8 cellular contexts compared by ENCODE assay signal in genomic region chrX:129540068-129540653, GRCh38. TPM values are rescaled to one million over a fixed set of nuclear protein-coding genes. Genes with fewer than 3 reads are reported as not detected.
DNase-seq lines count a peak whose midpoint lies in the region; ATAC-seq and TF ChIP-seq lines count a peak whose summit lies in the region.

OCRL (plus strand) TSS chrX:129540259; CDS start chrX:129540440, 181 bp downstream.

- H3K27ac ChIP-seq in dorsolateral prefrontal cortex (peak within 1 kb of the TSS in 51 of 59 donors; percentile 12 to 86 (median 65)), right lobe of liver (peak within 1 kb of the TSS; percentile 56 to 75 (median 58))

- peak; percentile 70 for ATAC-seq in GM18870 (IDR thresholded peaks at IDR 0.05; ENCODE audit: unreplicated experiment)
- ATAC-seq in HG03066 (IDR thresholded peaks at IDR 0.05; ENCODE audit: low read depth, unreplicated experiment) = peak; percentile 97
- peak; percentile 88 to 92 (median 88) for ATAC-seq in right lobe of liver

- TF ChIP-seq CTCF in dorsolateral prefrontal cortex (IDR thresholded peaks at IDR 0.05 in 54 of 56, conservative IDR thresholded peaks at IDR 0.05 in 2 of 56; ENCODE audit: low read depth in 1 of 56, partially characterized antibody in 56 of 56) = peak; percentile 43 to 79 (median 67)
- TF ChIP-seq CTCF in right lobe of liver (IDR thresholded peaks at IDR 0.05) = peak; percentile 54 to 71 (median 65)

- no peaks in the 10 kb centered on the region for H3K36me3 ChIP-seq in right lobe of liver

- H3K9me3 ChIP-seq in right lobe of liver = no peaks in the 10 kb centered on the region

- WGBS in right lobe of liver (ENCODE audit: insufficient coverage, low coverage, low lambda C conversion rate, missing lambda C conversion rate) = 27% methylated on average over 11 of the region's 60 CpGs

- H3K4me1 ChIP-seq in right lobe of liver = no peaks in the 10 kb centered on the region

- peaks cover 0 to 53% (median 8%) of the 10 kb centered on the region in 45 donors for H3K27me3 ChIP-seq in dorsolateral prefrontal cortex
- no peaks in the 10 kb centered on the region for H3K27me3 ChIP-seq in right lobe of liver

- DNase-seq in AML-193 (lab: John Stamatoyannopoulos, UW) (peak; percentile 19 to 33), NCI-H2227 (lab: John Stamatoyannopoulos, UW; ENCODE audit: unreplicated experiment) (peak; percentile 92), dorsolateral prefrontal cortex (peak in 9 of 10 donors; percentile 50 to 80 (median 65)), right lobe of liver (peak; percentile 71 to 75 (median 75))
- DNase-seq in activated CD4-positive, CD25-positive, alpha-beta regulatory T cell treated with anti-CD3 and anti-CD28 coated beads, Interleukin-2, amount 50 U/mL, for 72 hours = peak; percentile 41
- peak; percentile 27 to 49 for DNase-seq in stimulated activated CD4-positive, alpha-beta T cell treated with anti-CD3 and anti-CD28 coated beads, Interleukin-4, amount 100 ng/mL, for 4 hours

- H3K4me3 ChIP-seq in dorsolateral prefrontal cortex = peak within 1 kb of the TSS; percentile 34 to 77 (median 62)
- H3K4me3 ChIP-seq in right lobe of liver = peak within 1 kb of the TSS; percentile 28 to 61 (median 57)

- no peak for TF ChIP-seq POLR2A in right lobe of liver (IDR thresholded peaks at IDR 0.05)

- intact Hi-C loops in dorsolateral prefrontal cortex (cut with DNase I) (loop anchor here in 1 of 2 donors (10.0 kb wide), 1 partner anchor 55 kb away; no protein-coding TSS in a partner anchor), right lobe of liver (cut with DNase I) (no loop called here)

RNA-seq across cellular contexts. Expression of gene OCRL, which starts in this region (rescaled TPM):
- 10 to 100 TPM; 23.0 to 59.1 (median 44.3) TPM for total RNA-seq in dorsolateral prefrontal cortex
- 10 to 100 TPM in 2 of 6 experiments, 1 to 10 TPM in 4; 7.6 to 11.4 (median 8.8) TPM for total RNA-seq in right lobe of liver

Comparison
In these comparisons a context has a peak if more than half of its experiments do, and no peak if none do; other contexts are left out.
1. Peak in every context shown above with its lines: DNase-seq, ATAC-seq, H3K4me3 ChIP-seq and H3K27ac ChIP-seq.
2. DNase-seq: peak in every context shown above with its lines; median percentile 92 in NCI-H2227; 75 in right lobe of liver; 65 in dorsolateral prefrontal cortex; 41 in activated CD4-positive, CD25-positive, alpha-beta regulatory T cell treated with anti-CD3 and anti-CD28 coated beads, Interleukin-2, amount 50 U/mL, for 72 hours; 38 in stimulated activated CD4-positive, alpha-beta T cell treated with anti-CD3 and anti-CD28 coated beads, Interleukin-4, amount 100 ng/mL, for 4 hours; 26 in AML-193.